ENCODE assay signal across 8 cellular contexts in genomic region chr12:113299619-113300237, GRCh38. TPM values are rescaled to one million over a fixed set of nuclear protein-coding genes. Genes with fewer than 3 reads are reported as not detected.
DNase-seq lines count a peak whose midpoint lies in the region; TF ChIP-seq lines count a peak whose summit lies in the region.

No MANE protein-coding gene starts in this region.

- no peaks in the 10 kb centered on the region for H3K79me1 ChIP-seq in mesenchymal stem cell (replicated peaks; ENCODE audit: low read length, poor library complexity, severe bottlenecking)

- H3K23ac ChIP-seq in mesenchymal stem cell (ENCODE audit: low read length in 2 of 2): no peak overlapping the region

- H3K36me3 Mint-ChIP-seq in activated naive CD4-positive, alpha-beta T cell treated with anti-CD3 and anti-CD28 coated beads, Interleukin-2, amount 10 ng/mL, durations not matched to agents 7 days and 5 days: peaks cover 28% of the 10 kb centered on the region

- peak overlapping the region in 1 of 2 experiments; percentile 48 for H2BK12ac ChIP-seq in mesenchymal stem cell (ENCODE audit: low read length in 2 of 2)

- H2BK5ac ChIP-seq in mesenchymal stem cell (ENCODE audit: low read depth, low read length, poor library complexity, severe bottlenecking): no peak overlapping the region

- H3K27me3 ChIP-seq in BE2C (no peaks in the 10 kb centered on the region), dorsolateral prefrontal cortex (no peaks in the 10 kb centered on the region), mesenchymal stem cell (ENCODE audit: control insufficient read depth in 1 of 2, insufficient read depth in 1 of 2, low read length in 2 of 2) (no peaks in the 10 kb centered on the region)

- peak overlapping the region; percentile 4 for H3K4me2 ChIP-seq in mesenchymal stem cell (ENCODE audit: low read length, poor library complexity, severe bottlenecking)

- no peaks in the 10 kb centered on the region for H3K9me3 Mint-ChIP-seq in activated naive CD4-positive, alpha-beta T cell treated with anti-CD3 and anti-CD28 coated beads, Interleukin-2, amount 10 ng/mL, durations not matched to agents 7 days and 5 days

- H2BK120ac ChIP-seq in mesenchymal stem cell (ENCODE audit: low read depth, low read length): peak overlapping the region; percentile 12

- H4K91ac ChIP-seq in mesenchymal stem cell (ENCODE audit: low read length): no peak overlapping the region

- no peaks in the 10 kb centered on the region for H3K9me3 ChIP-seq in BE2C
- H3K9me3 ChIP-seq in mesenchymal stem cell (ENCODE audit: control insufficient read depth, low read length): no peaks in the 10 kb centered on the region

- peaks cover 22% of the 10 kb centered on the region for H3K4me1 Mint-ChIP-seq in activated naive CD4-positive, alpha-beta T cell treated with anti-CD3 and anti-CD28 coated beads, Interleukin-2, amount 10 ng/mL, durations not matched to agents 7 days and 5 days

- H2AFZ ChIP-seq in mesenchymal stem cell (ENCODE audit: low read depth, low read length): peak overlapping the region; percentile 15

- 15% methylated on average over 14 of the region's 14 CpGs for WGBS in mesenchymal stem cell

- TF ChIP-seq CTCF in BE2C (IDR thresholded peaks at IDR 0.05; ENCODE audit: low read depth, low read length) (no peak), dorsolateral prefrontal cortex (IDR thresholded peaks at IDR 0.05 in 54 of 56, conservative IDR thresholded peaks at IDR 0.05 in 2 of 56; ENCODE audit: low read depth in 1 of 56, partially characterized antibody in 56 of 56) (no peak)

- intact Hi-C loops in dorsolateral prefrontal cortex (cut with DNase I): loop anchor here in 1 of 2 donors (5.0 kb wide), 2 partner anchors 32 to 102 kb away; no protein-coding TSS in a partner anchor

- no peak overlapping the region for H2BK15ac ChIP-seq in mesenchymal stem cell (ENCODE audit: low read depth, poor library complexity, severe bottlenecking)

- H3K4me3 ChIP-seq in BE2C (ENCODE audit: low read depth, low read length) (no peak overlapping the region), dorsolateral prefrontal cortex (no peak overlapping the region), mesenchymal stem cell (ENCODE audit: insufficient read depth in 1 of 2, low read depth in 1 of 2, low read length in 2 of 2) (no peak overlapping the region)

- no peak overlapping the region for H3K14ac ChIP-seq in mesenchymal stem cell (ENCODE audit: low read length in 2 of 2)

- peak; percentile 47 for DNase-seq in BE2C
- peak; percentile 84 for DNase-seq in LoVo (ENCODE audit: low spot score)
- DNase-seq in dorsolateral prefrontal cortex: peak in 4 of 10 donors; percentile 32 to 49 (median 36)
- peak; percentile 86 for DNase-seq in mesenchymal stem cell
- no peak for DNase-seq in KG1 (lab: John Stamatoyannopoulos, UW)
- DNase-seq in NCI-H187 (lab: John Stamatoyannopoulos, UW): no peak
- no peak for DNase-seq in GM19240 (ENCODE audit: insufficient read length, low spot score)
- DNase-seq in activated naive CD4-positive, alpha-beta T cell treated with anti-CD3 and anti-CD28 coated beads, Interleukin-2, amount 10 ng/mL, durations not matched to agents 7 days and 5 days: no peak

- CTCF ChIA-PET in activated naive CD4-positive, alpha-beta T cell treated with anti-CD3 and anti-CD28 coated beads, Interleukin-2, amount 10 ng/mL, durations not matched to agents 7 days and 5 days (lab: Charles Lee): no interaction called here

- peak overlapping the region in 56 of 59 donors; percentile 13 to 83 (median 64) for H3K27ac ChIP-seq in dorsolateral prefrontal cortex
- H3K27ac ChIP-seq in mesenchymal stem cell (ENCODE audit: low read length, poor library complexity, severe bottlenecking): peak overlapping the region; percentile 76

- H3K36me3 ChIP-seq in BE2C (peaks cover 4% of the 10 kb centered on the region), mesenchymal stem cell (ENCODE audit: control insufficient read depth in 1 of 2, insufficient read depth in 2 of 2, low read depth in 1 of 2, low read length in 2 of 2) (peaks cover 47 to 48% of the 10 kb centered on the region in 2 experiments)

- H3K18ac ChIP-seq in mesenchymal stem cell (ENCODE audit: low read depth in 1 of 2, low read length in 2 of 2): peak overlapping the region; percentile 15 to 72

- no peak overlapping the region for H3K4ac ChIP-seq in mesenchymal stem cell (ENCODE audit: low read depth in 1 of 2, low read length in 2 of 2)

- no peak overlapping the region for H3K4me3 Mint-ChIP-seq in activated naive CD4-positive, alpha-beta T cell treated with anti-CD3 and anti-CD28 coated beads, Interleukin-2, amount 10 ng/mL, durations not matched to agents 7 days and 5 days

- H4K8ac ChIP-seq in mesenchymal stem cell (ENCODE audit: low read length): peak overlapping the region; percentile 76

- H2AK5ac ChIP-seq in mesenchymal stem cell (ENCODE audit: low read length, severe bottlenecking): no peak overlapping the region

- H3K4me1 ChIP-seq in BE2C (no peaks in the 10 kb centered on the region), mesenchymal stem cell (ENCODE audit: control insufficient read depth, insufficient read depth, low read depth, low read length) (peaks cover 24% of the 10 kb centered on the region)

- H3K27me3 Mint-ChIP-seq in activated naive CD4-positive, alpha-beta T cell treated with anti-CD3 and anti-CD28 coated beads, Interleukin-2, amount 10 ng/mL, durations not matched to agents 7 days and 5 days: no peaks in the 10 kb centered on the region

- H3K9ac ChIP-seq in mesenchymal stem cell (ENCODE audit: low read length): peak overlapping the region; percentile 67

- no peak overlapping the region for H3K27ac Mint-ChIP-seq in activated naive CD4-positive, alpha-beta T cell treated with anti-CD3 and anti-CD28 coated beads, Interleukin-2, amount 10 ng/mL, durations not matched to agents 7 days and 5 days

RNA-seq across cellular contexts. Expression of gene SLC8B1, which starts 35.2 kb away (rescaled TPM):
- 0.82 TPM for polyA plus RNA-seq in BE2C (2012; ENCODE audit: insufficient read depth, insufficient read length, low read depth)
- 10 to 100 TPM; 12.6 to 38.9 (median 22.6) TPM for total RNA-seq in dorsolateral prefrontal cortex
- 9.5 TPM for polyA plus RNA-seq in mesenchymal stem cell (2013, experiment 1 of 2)
- polyA plus RNA-seq in mesenchymal stem cell (2013, experiment 2 of 2): 9.8 TPM

RNA-seq across cellular contexts. Expression of gene PLBD2, which starts 58.7 kb away (rescaled TPM):
- polyA plus RNA-seq in BE2C (2012; ENCODE audit: insufficient read depth, insufficient read length, low read depth): 17.2 TPM
- total RNA-seq in dorsolateral prefrontal cortex: 10 to 100 TPM; 37.6 to 72.7 (median 54.3) TPM
- polyA plus RNA-seq in mesenchymal stem cell (2013, experiment 1 of 2): 165 TPM
- 149 TPM for polyA plus RNA-seq in mesenchymal stem cell (2013, experiment 2 of 2)

Comparison
In these comparisons a context has a peak if more than half of its experiments do, and no peak if none do; other contexts are left out.
1. DNase-seq: peak in BE2C (single experiment), LoVo (single experiment) and mesenchymal stem cell (single experiment); none in KG1 (single experiment), NCI-H187 (0 of 2), GM19240 (single experiment) and activated naive CD4-positive, alpha-beta T cell treated with anti-CD3 and anti-CD28 coated beads, Interleukin-2, amount 10 ng/mL, durations not matched to agents 7 days and 5 days (single experiment).